Comparison of ENCODE assay signal across 3 cellular contexts in genomic region chr5:73303139-73304079, GRCh38.
TF ChIP-seq lines count a peak whose summit lies in the region.

No MANE protein-coding gene starts in this region.

TF ChIP-seq in SK-N-SH, 30 proteins besides CTCF, POLR2A, EP300 and RAD21 (continues in another document):
- TF ChIP-seq, protein P1, sequence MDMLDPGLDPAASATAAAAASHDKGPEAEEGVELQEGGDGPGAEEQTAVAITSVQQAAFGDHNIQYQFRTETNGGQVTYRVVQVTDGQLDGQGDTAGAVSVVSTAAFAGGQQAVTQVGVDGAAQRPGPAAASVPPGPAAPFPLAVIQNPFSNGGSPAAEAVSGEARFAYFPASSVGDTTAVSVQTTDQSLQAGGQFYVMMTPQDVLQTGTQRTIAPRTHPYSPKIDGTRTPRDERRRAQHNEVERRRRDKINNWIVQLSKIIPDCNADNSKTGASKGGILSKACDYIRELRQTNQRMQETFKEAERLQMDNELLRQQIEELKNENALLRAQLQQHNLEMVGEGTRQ (IDR thresholded peaks at IDR 0.05; ENCODE audit: borderline replicate concordance, low read depth, low read length) = no peak
- no peak for TF ChIP-seq MEF2A (IDR thresholded peaks at IDR 0.05; ENCODE audit: borderline replicate concordance, low read depth)
- TF ChIP-seq, protein P2, sequence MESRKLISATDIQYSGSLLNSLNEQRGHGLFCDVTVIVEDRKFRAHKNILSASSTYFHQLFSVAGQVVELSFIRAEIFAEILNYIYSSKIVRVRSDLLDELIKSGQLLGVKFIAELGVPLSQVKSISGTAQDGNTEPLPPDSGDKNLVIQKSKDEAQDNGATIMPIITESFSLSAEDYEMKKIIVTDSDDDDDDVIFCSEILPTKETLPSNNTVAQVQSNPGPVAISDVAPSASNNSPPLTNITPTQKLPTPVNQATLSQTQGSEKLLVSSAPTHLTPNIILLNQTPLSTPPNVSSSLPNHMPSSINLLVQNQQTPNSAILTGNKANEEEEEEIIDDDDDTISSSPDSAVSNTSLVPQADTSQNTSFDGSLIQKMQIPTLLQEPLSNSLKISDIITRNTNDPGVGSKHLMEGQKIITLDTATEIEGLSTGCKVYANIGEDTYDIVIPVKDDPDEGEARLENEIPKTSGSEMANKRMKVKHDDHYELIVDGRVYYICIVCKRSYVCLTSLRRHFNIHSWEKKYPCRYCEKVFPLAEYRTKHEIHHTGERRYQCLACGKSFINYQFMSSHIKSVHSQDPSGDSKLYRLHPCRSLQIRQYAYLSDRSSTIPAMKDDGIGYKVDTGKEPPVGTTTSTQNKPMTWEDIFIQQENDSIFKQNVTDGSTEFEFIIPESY (IDR thresholded peaks at IDR 0.05; ENCODE audit: borderline replicate concordance, low read depth) = no peak
- TF ChIP-seq NRF1 (IDR thresholded peaks at IDR 0.05; ENCODE audit: low read depth, low read length) = no peak
- TF ChIP-seq TCF12 (IDR thresholded peaks at IDR 0.05) = no peak
- TF ChIP-seq GABPA (IDR thresholded peaks at IDR 0.05; ENCODE audit: low read depth) = no peak
- no peak for TF ChIP-seq SMC3 (IDR thresholded peaks at IDR 0.05; ENCODE audit: low read depth, low read length)
- no peak for TF ChIP-seq CHD2 (IDR thresholded peaks at IDR 0.05; ENCODE audit: low read length, partially characterized antibody)
- no peak for TF ChIP-seq YY1 (IDR thresholded peaks at IDR 0.05; ENCODE audit: low read depth)
- TF ChIP-seq SIN3A (IDR thresholded peaks at IDR 0.05; ENCODE audit: borderline replicate concordance, low read depth, low read length) = no peak
- TF ChIP-seq POLR2AphosphoS5 (IDR thresholded peaks at IDR 0.05; ENCODE audit: low read depth, low read length) = no peak
- TF ChIP-seq EZH2phosphoT487 (IDR thresholded peaks at IDR 0.05; ENCODE audit: borderline replicate concordance, low read depth) = no peak
- no peak for TF ChIP-seq RXRA (IDR thresholded peaks at IDR 0.05; ENCODE audit: borderline replicate concordance, low read depth)
- TF ChIP-seq REST (IDR thresholded peaks at IDR 0.05; ENCODE audit: low read depth, low read length) = no peak
- TF ChIP-seq TAF1 (IDR thresholded peaks at IDR 0.05; ENCODE audit: borderline replicate concordance, low read depth, low read length) = no peak
- TF ChIP-seq ELF1 (IDR thresholded peaks at IDR 0.05) = no peak

TF ChIP-seq in SK-N-SH treated with all-trans-retinoic acid at 6 μM for 48 hours, 23 proteins besides CTCF, POLR2A, EP300 and RAD21:
- TF ChIP-seq, protein P3, sequence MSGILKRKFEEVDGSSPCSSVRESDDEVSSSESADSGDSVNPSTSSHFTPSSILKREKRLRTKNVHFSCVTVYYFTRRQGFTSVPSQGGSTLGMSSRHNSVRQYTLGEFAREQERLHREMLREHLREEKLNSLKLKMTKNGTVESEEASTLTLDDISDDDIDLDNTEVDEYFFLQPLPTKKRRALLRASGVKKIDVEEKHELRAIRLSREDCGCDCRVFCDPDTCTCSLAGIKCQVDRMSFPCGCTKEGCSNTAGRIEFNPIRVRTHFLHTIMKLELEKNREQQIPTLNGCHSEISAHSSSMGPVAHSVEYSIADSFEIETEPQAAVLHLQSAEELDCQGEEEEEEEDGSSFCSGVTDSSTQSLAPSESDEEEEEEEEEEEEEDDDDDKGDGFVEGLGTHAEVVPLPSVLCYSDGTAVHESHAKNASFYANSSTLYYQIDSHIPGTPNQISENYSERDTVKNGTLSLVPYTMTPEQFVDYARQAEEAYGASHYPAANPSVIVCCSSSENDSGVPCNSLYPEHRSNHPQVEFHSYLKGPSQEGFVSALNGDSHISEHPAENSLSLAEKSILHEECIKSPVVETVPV (CRISPR knock-in tag; IDR thresholded peaks at IDR 0.05) = no peak
- TF ChIP-seq TCF4 (CRISPR knock-in tag; IDR thresholded peaks at IDR 0.05; ENCODE audit: borderline replicate concordance) = no peak
- TF ChIP-seq TOX (CRISPR knock-in tag; IDR thresholded peaks at IDR 0.05; ENCODE audit: borderline replicate concordance) = no peak
- no peak for TF ChIP-seq ZNF8 (CRISPR knock-in tag; IDR thresholded peaks at IDR 0.05)
- TF ChIP-seq ZNF70 (CRISPR knock-in tag; IDR thresholded peaks at IDR 0.05) = no peak
- no peak for TF ChIP-seq ISL1 (CRISPR knock-in tag; IDR thresholded peaks at IDR 0.05)
- no peak for TF ChIP-seq PPARA (CRISPR knock-in tag; IDR thresholded peaks at IDR 0.05; ENCODE audit: borderline replicate concordance)
- TF ChIP-seq CSDC2 (CRISPR knock-in tag; IDR thresholded peaks at IDR 0.05) = no peak
- TF ChIP-seq CREB5 (CRISPR knock-in tag; IDR thresholded peaks at IDR 0.05; ENCODE audit: low read depth) = no peak
- no peak for TF ChIP-seq ESRRG (CRISPR knock-in tag; IDR thresholded peaks at IDR 0.05)
- TF ChIP-seq PATZ1 (CRISPR knock-in tag; IDR thresholded peaks at IDR 0.05; ENCODE audit: borderline replicate concordance) = no peak
- TF ChIP-seq ZFP3 (CRISPR knock-in tag; IDR thresholded peaks at IDR 0.05) = no peak
- TF ChIP-seq, protein P4, sequence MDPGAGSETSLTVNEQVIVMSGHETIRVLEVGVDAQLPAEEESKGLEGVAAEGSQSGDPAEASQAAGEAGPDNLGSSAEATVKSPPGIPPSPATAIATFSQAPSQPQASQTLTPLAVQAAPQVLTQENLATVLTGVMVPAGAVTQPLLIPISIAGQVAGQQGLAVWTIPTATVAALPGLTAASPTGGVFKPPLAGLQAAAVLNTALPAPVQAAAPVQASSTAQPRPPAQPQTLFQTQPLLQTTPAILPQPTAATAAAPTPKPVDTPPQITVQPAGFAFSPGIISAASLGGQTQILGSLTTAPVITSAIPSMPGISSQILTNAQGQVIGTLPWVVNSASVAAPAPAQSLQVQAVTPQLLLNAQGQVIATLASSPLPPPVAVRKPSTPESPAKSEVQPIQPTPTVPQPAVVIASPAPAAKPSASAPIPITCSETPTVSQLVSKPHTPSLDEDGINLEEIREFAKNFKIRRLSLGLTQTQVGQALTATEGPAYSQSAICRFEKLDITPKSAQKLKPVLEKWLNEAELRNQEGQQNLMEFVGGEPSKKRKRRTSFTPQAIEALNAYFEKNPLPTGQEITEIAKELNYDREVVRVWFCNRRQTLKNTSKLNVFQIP (CRISPR knock-in tag; IDR thresholded peaks at IDR 0.05; ENCODE audit: borderline replicate concordance, low read depth) = no peak
- TF ChIP-seq GLIS3 (CRISPR knock-in tag; IDR thresholded peaks at IDR 0.05) = no peak
- TF ChIP-seq ZC3H10 (CRISPR knock-in tag; IDR thresholded peaks at IDR 0.05) = no peak

TF ChIP-seq in H1, 55 proteins besides CTCF, POLR2A, EP300 and RAD21:
- no peak for TF ChIP-seq JUND (IDR thresholded peaks at IDR 0.05; ENCODE audit: low read length)
- no peak for TF ChIP-seq KDM5A (IDR thresholded peaks at IDR 0.05; ENCODE audit: low read length)
- no peak for TF ChIP-seq YY1 (IDR thresholded peaks at IDR 0.05; ENCODE audit: low read depth, low read length)
- TF ChIP-seq EZH2 (IDR thresholded peaks at IDR 0.05; ENCODE audit: low read depth, low read length, severe bottlenecking) = peak; percentile 95
- 0 out of 2 replicates have a peak, but pooled peaks have one; percentile 10 for TF ChIP-seq E2F6 (IDR thresholded peaks at IDR 0.05)
- TF ChIP-seq RFX5 (IDR thresholded peaks at IDR 0.05; ENCODE audit: borderline replicate concordance, low read depth, low read length) = no peak
- 0 out of 2 replicates have a peak, but pooled peaks have one; percentile 14 for TF ChIP-seq BACH1 (IDR thresholded peaks at IDR 0.05; ENCODE audit: low read length)
- peak; percentile 79 for TF ChIP-seq SUZ12 (IDR thresholded peaks at IDR 0.05; ENCODE audit: low read length)
- TF ChIP-seq KDM4A (IDR thresholded peaks at IDR 0.05; ENCODE audit: low read depth, low read length, severe bottlenecking) = peak; percentile 96
- 0 out of 2 replicates have a peak, but pooled peaks have one; percentile 57 for TF ChIP-seq TCF12 (IDR thresholded peaks at IDR 0.05; ENCODE audit: low read depth, low read length)
- TF ChIP-seq RNF2 (IDR thresholded peaks at IDR 0.05; ENCODE audit: borderline replicate concordance, low read depth, low read length, missing control alignments, poor library complexity, severe bottlenecking) = peak; percentile 72
- peak; percentile 76 for TF ChIP-seq ASH2L (IDR thresholded peaks at IDR 0.05; ENCODE audit: low read length)
- peak in 1 of 2 experiments; percentile 29; a peak in 1 of 4 replicates for TF ChIP-seq HDAC2 (IDR thresholded peaks at IDR 0.05; ENCODE audit: borderline replicate concordance in 1 of 2, low read depth in 2 of 2, low read length in 2 of 2)
- TF ChIP-seq CREB1 (IDR thresholded peaks at IDR 0.05) = 0 out of 2 replicates have a peak, but pooled peaks have one; percentile 18
- no peak for TF ChIP-seq SIX5 (IDR thresholded peaks at IDR 0.05; ENCODE audit: low read depth, low read length)
- TF ChIP-seq CTBP2 (IDR thresholded peaks at IDR 0.05; ENCODE audit: borderline replicate concordance, insufficient read depth, insufficient read length, low read length) = peak; percentile 66
